In genomic region chr12:6214633-6215032, GRCh38 we compare ENCODE assay signal across 15 cellular contexts. TPM values are rescaled to one million over a fixed set of nuclear protein-coding genes. Genes with fewer than 3 reads are reported as not detected.
DNase-seq lines count a peak whose midpoint lies in the region; ATAC-seq and TF ChIP-seq lines count a peak whose summit lies in the region.
"Had no signal": no experiment of that assay in that cellular context is flagged by ENCODE, and none has a peak within 500 bp of the region (broad histone marks: within the 10 kb centered on the region; RNA-seq: fewer than 3 reads in every experiment).

No MANE protein-coding gene starts in this region.

- H3K4me3 ChIP-seq in Panc1 (ENCODE audit: low read depth in 2 of 2, low read length in 2 of 2) (no peak overlapping the region), parathyroid adenoma (ENCODE audit: low read depth, low read length) (no peak overlapping the region)

- H3K27me3 Mint-ChIP-seq in activated CD4-positive, alpha-beta T cell treated with anti-CD3 and anti-CD28 coated beads, Interleukin-2, amount 10 ng/mL, durations not matched to agents 7 days and 5 days: no peaks in the 10 kb centered on the region
- H3K27me3 Mint-ChIP-seq: activated naive CD8-positive, alpha-beta T cell had no signal

- no peaks in the 10 kb centered on the region for H3K9me3 ChIP-seq in Panc1 (ENCODE audit: control insufficient read depth, insufficient read depth, low read depth, low read length)
- no peaks in the 10 kb centered on the region for H3K9me3 ChIP-seq in parathyroid adenoma (ENCODE audit: control insufficient read depth, low read length)

- in situ Hi-C loops in Panc1 (cut with HindIII; ENCODE audit: low pct_unique_long_range_greater_than_20kb, low sequenced_read_pairs): no loop called here

- H3K27me3 ChIP-seq in Panc1 (ENCODE audit: control insufficient read depth, insufficient read depth, low read length) (no peaks in the 10 kb centered on the region), parathyroid adenoma (ENCODE audit: control insufficient read depth, insufficient read depth, low read length) (no peaks in the 10 kb centered on the region)

- no peak for TF ChIP-seq CTCF in 22Rv1 (IDR thresholded peaks at IDR 0.05)
- TF ChIP-seq CTCF in Panc1 (IDR thresholded peaks at IDR 0.05): no peak
- no peak for TF ChIP-seq CTCF in parathyroid adenoma (IDR thresholded peaks at IDR 0.05)

- intact Hi-C loops in Panc1 (cut with micrococcal nuclease; ENCODE audit: unreplicated experiment): no loop called here

- peaks cover 82% of the 10 kb centered on the region for H3K79me2 ChIP-seq in parathyroid adenoma

- H3K4me1 Mint-ChIP-seq in activated CD4-positive, alpha-beta T cell treated with anti-CD3 and anti-CD28 coated beads, Interleukin-2, amount 10 ng/mL, durations not matched to agents 7 days and 5 days: peaks cover 29% of the 10 kb centered on the region
- H3K4me1 Mint-ChIP-seq: natural killer cell had no signal

- H3K4me2 ChIP-seq in parathyroid adenoma (ENCODE audit: low read length): peak overlapping the region; percentile 58

- H3K27ac ChIP-seq in 22Rv1 (peak overlapping the region; percentile 76), Panc1 (ENCODE audit: low read length) (peak overlapping the region; percentile 77), parathyroid adenoma (peak overlapping the region; percentile 99)

- DNase-seq in Panc1 (ENCODE audit: low read depth, low spot score) (no peak), SW 1271 (lab: John Stamatoyannopoulos, UW) (no peak)
- no peak for DNase-seq in activated CD4-positive, alpha-beta T cell treated with anti-CD3 and anti-CD28 coated beads, Interleukin-2, amount 10 ng/mL, durations not matched to agents 7 days and 5 days
- DNase-seq: activated CD4-positive, alpha-beta memory T cell treated with anti-CD3 and anti-CD28 coated beads, Interleukin-2, amount 10 ng/mL, durations not matched to agents 7 days and 5 days; effector memory CD4-positive, alpha-beta T cell; MV-4-11; natural killer cell; NCI-H526 treated with DMSO at 0.1 percent for 48 hours; stimulated activated naive CD4-positive, alpha-beta T cell had no signal

- no peak overlapping the region for H3K27ac Mint-ChIP-seq in activated CD4-positive, alpha-beta T cell treated with anti-CD3 and anti-CD28 coated beads, Interleukin-2, amount 10 ng/mL, durations not matched to agents 7 days and 5 days
- H3K27ac Mint-ChIP-seq: activated CD4-positive, alpha-beta memory T cell treated with anti-CD3 and anti-CD28 coated beads, Interleukin-2, amount 10 ng/mL, durations not matched to agents 7 days and 5 days; activated naive CD8-positive, alpha-beta T cell; natural killer cell had no signal

- H3K9ac ChIP-seq in parathyroid adenoma: peak overlapping the region; percentile 58

- no peak overlapping the region for H3K4me3 Mint-ChIP-seq in activated CD4-positive, alpha-beta T cell treated with anti-CD3 and anti-CD28 coated beads, Interleukin-2, amount 10 ng/mL, durations not matched to agents 7 days and 5 days
- H3K4me3 Mint-ChIP-seq: activated CD4-positive, alpha-beta memory T cell treated with anti-CD3 and anti-CD28 coated beads, Interleukin-2, amount 10 ng/mL, durations not matched to agents 7 days and 5 days; activated naive CD8-positive, alpha-beta T cell; natural killer cell had no signal

- H3K36me3 ChIP-seq in Panc1 (ENCODE audit: control insufficient read depth, insufficient read depth, low read length): no peaks in the 10 kb centered on the region
- no peaks in the 10 kb centered on the region for H3K36me3 ChIP-seq in parathyroid adenoma (ENCODE audit: control insufficient read depth, insufficient read depth, low read length)

- no TSS peak for BruUV-seq in Panc1 (replicated peaks; lab: Mats Ljungman, UMichigan)

- POLR2A ChIA-PET in Panc1 (lab: Charles Lee): interaction anchor here (0.7 to 1.2 kb wide), 2 partner anchors 15 to 46 kb away, joined by 4 to 12 read pairs; no protein-coding TSS in a partner anchor
- POLR2A ChIA-PET in activated CD4-positive, alpha-beta T cell treated with anti-CD3 and anti-CD28 coated beads, Interleukin-2, amount 10 ng/mL, durations not matched to agents 7 days and 5 days (lab: Charles Lee): no interaction called here

- no peak overlapping the region for H2AFZ ChIP-seq in parathyroid adenoma

- H3K9me3 Mint-ChIP-seq in activated CD4-positive, alpha-beta T cell treated with anti-CD3 and anti-CD28 coated beads, Interleukin-2, amount 10 ng/mL, durations not matched to agents 7 days and 5 days: no peaks in the 10 kb centered on the region
- H3K9me3 Mint-ChIP-seq: activated CD4-positive, alpha-beta memory T cell treated with anti-CD3 and anti-CD28 coated beads, Interleukin-2, amount 10 ng/mL, durations not matched to agents 7 days and 5 days; natural killer cell had no signal

- CTCF ChIA-PET in Panc1 (lab: Charles Lee): interaction anchor here (0.7 to 1.3 kb wide), 3 partner anchors 19 to 62 kb away, joined by 9 to 11 read pairs (median 11); no protein-coding TSS in a partner anchor
- CTCF ChIA-PET in activated CD4-positive, alpha-beta T cell treated with anti-CD3 and anti-CD28 coated beads, Interleukin-2, amount 10 ng/mL, durations not matched to agents 7 days and 5 days (lab: Charles Lee): interaction anchor here (0.9 to 2.3 kb wide), 6 partner anchors 10 to 64 kb away, joined by 3 to 8 read pairs (median 5); partner anchors contain the start of gene CD9

- H3K4me1 ChIP-seq in Panc1 (ENCODE audit: control insufficient read depth, insufficient read depth, low read length) (peaks cover 35% of the 10 kb centered on the region), parathyroid adenoma (peaks cover 85% of the 10 kb centered on the region)

- H3K36me3 Mint-ChIP-seq in activated CD4-positive, alpha-beta T cell treated with anti-CD3 and anti-CD28 coated beads, Interleukin-2, amount 10 ng/mL, durations not matched to agents 7 days and 5 days (ENCODE audit: low read depth): no peaks in the 10 kb centered on the region
- H3K36me3 Mint-ChIP-seq: activated naive CD8-positive, alpha-beta T cell; natural killer cell had no signal

- ATAC-seq in Panc1 (0 out of 2 replicates have a peak, but pooled peaks have one; percentile 24), esophagus mucosa (peak; percentile 53), HG03354 (IDR thresholded peaks at IDR 0.05; ENCODE audit: poor library complexity, severe bottlenecking, unreplicated experiment) (no peak), GM18511 (IDR thresholded peaks at IDR 0.05; ENCODE audit: unreplicated experiment) (no peak)
- ATAC-seq: natural killer cell had no signal

RNA-seq across cellular contexts. Expression of gene CD9, which starts 14.4 kb away (rescaled TPM):
- total RNA-seq in Panc1 (2021; ENCODE audit: unreplicated experiment): 103 TPM
- 150 TPM for polyA plus RNA-seq in Panc1 (2012; ENCODE audit: insufficient read length)
- total RNA-seq in esophagus mucosa: 597 TPM
- 1 to 10 TPM; 5.4 to 5.7 TPM for total RNA-seq in activated CD4-positive, alpha-beta T cell treated with anti-CD3 and anti-CD28 coated beads, Interleukin-2, amount 10 ng/mL, durations not matched to agents 7 days and 5 days

Comparison
In these comparisons a context has a peak if more than half of its experiments do, and no peak if none do; other contexts are left out.
1. ATAC-seq: peak in Panc1 (single experiment) and esophagus mucosa (single experiment); none in HG03354 (single experiment) and GM18511 (single experiment).
2. RNA of gene CD9, which starts 14.4 kb away (total RNA-seq): 597 TPM in esophagus mucosa (single experiment) and 103 TPM in Panc1 (single experiment); 5.4 to 5.7 TPM in activated CD4-positive, alpha-beta T cell treated with anti-CD3 and anti-CD28 coated beads, Interleukin-2, amount 10 ng/mL, durations not matched to agents 7 days and 5 days; every median in the first group is over 10 times any median in the second.
3. Peak in every context shown above with its lines, with median percentiles within 50 percentile points of each other: H3K27ac ChIP-seq.